In genomic region chr10:34200355-34200901, GRCh38 we compare ENCODE assay signal across 16 cellular contexts.
DNase-seq lines count a peak whose midpoint lies in the region; ATAC-seq and TF ChIP-seq lines count a peak whose summit lies in the region.
"Had no signal": no experiment of that assay in that cellular context is flagged by ENCODE, and none has a peak within 500 bp of the region (broad histone marks: within the 10 kb centered on the region; RNA-seq: fewer than 3 reads in every experiment).

No MANE protein-coding gene starts in this region.

- intact Hi-C loops in stomach (cut with DNase I; ENCODE audit: low total_unique reads): no loop called here

- TF ChIP-seq POLR2A in stomach (IDR thresholded peaks at IDR 0.05): no peak

- WGBS in stomach, 5 donors: 36 to 55% (median 48%) methylated on average over 3 to 4 of the region's 4 CpGs

- TF ChIP-seq CTCF in brain (conservative IDR thresholded peaks at IDR 0.05): no peak
- no peak for TF ChIP-seq CTCF in neural progenitor cell (IDR thresholded peaks at IDR 0.05)
- no peak for TF ChIP-seq CTCF in stomach (IDR thresholded peaks at IDR 0.05)

- no peak overlapping the region for H3K9ac ChIP-seq in neural progenitor cell
- H3K9ac ChIP-seq: parathyroid adenoma had no signal

- H3K27ac ChIP-seq in neural progenitor cell: no peak overlapping the region
- H3K27ac ChIP-seq in stomach: no peak overlapping the region
- H3K27ac ChIP-seq: A549, parathyroid adenoma, SK-N-MC had no signal

- no peaks in the 10 kb centered on the region for H4K20me1 ChIP-seq in neural progenitor cell (ENCODE audit: low read depth)

- H3K9me3 Mint-ChIP-seq in brain: no peaks in the 10 kb centered on the region
- peaks cover 4% of the 10 kb centered on the region for H3K9me3 Mint-ChIP-seq in neural progenitor cell
- H3K9me3 Mint-ChIP-seq: activated T-cell treated with anti-CD3 and anti-CD28 coated beads, Interleukin-2, amount 50 U/mL, for 4 hours; memory B cell had no signal

- no peaks in the 10 kb centered on the region for H3K79me2 ChIP-seq in neural progenitor cell (ENCODE audit: low read depth)
- H3K79me2 ChIP-seq: parathyroid adenoma had no signal

- H3K4me3 ChIP-seq in neural progenitor cell: no peak overlapping the region
- no peak overlapping the region for H3K4me3 ChIP-seq in stomach
- H3K4me3 ChIP-seq: A549, SK-N-MC had no signal

- H3K36me3 ChIP-seq in neural progenitor cell (no peaks in the 10 kb centered on the region), stomach (no peaks in the 10 kb centered on the region)

- H3K9me3 ChIP-seq in neural progenitor cell (ENCODE audit: low read depth) (no peaks in the 10 kb centered on the region), stomach (no peaks in the 10 kb centered on the region)
- H3K9me3 ChIP-seq: A549 had no signal

- H3K36me3 Mint-ChIP-seq in brain: peaks cover 4% of the 10 kb centered on the region
- H3K36me3 Mint-ChIP-seq in neural progenitor cell: peaks cover 17% of the 10 kb centered on the region
- H3K36me3 Mint-ChIP-seq: memory B cell had no signal

- no peak overlapping the region for H2AFZ ChIP-seq in neural progenitor cell (replicated peaks)
- H2AFZ ChIP-seq: parathyroid adenoma had no signal

- H3K27ac Mint-ChIP-seq in brain (peak overlapping the region; percentile 86 to 95 (median 91)), neural progenitor cell (peak overlapping the region; percentile 95)
- H3K27ac Mint-ChIP-seq: activated CD4-positive, alpha-beta T cell treated with anti-CD3 and anti-CD28 coated beads for 36 hours; memory B cell had no signal

- DNase-seq in NCI-H2171 treated with DMSO at 0.1 percent for 48 hours (lab: John Stamatoyannopoulos, UW) (peak; percentile 68), NCI-H2171 (lab: John Stamatoyannopoulos, UW) (no peak), NCI-H1436 (lab: John Stamatoyannopoulos, UW) (peak; percentile 51), neural progenitor cell (ENCODE audit: low spot score) (no peak), stomach (no peak), GM19238 (ENCODE audit: insufficient read length, low spot score) (no peak)
- DNase-seq: activated CD4-positive, alpha-beta T cell treated with anti-CD3 and anti-CD28 coated beads for 36 hours; activated T-cell treated with anti-CD3 and anti-CD28 coated beads, Interleukin-2, amount 50 U/mL, for 4 hours; Calu3; stimulated activated CD4-positive, alpha-beta T cell treated with anti-CD3 and anti-CD28 coated beads, Interleukin-15, amount 100 ng/mL, for 24 hours had no signal

- TF ChIP-seq EP300 in stomach (IDR thresholded peaks at IDR 0.05): no peak

- no peak for ATAC-seq in activated CD4-positive, CD25-positive, alpha-beta regulatory T cell treated with anti-CD3 and anti-CD28 coated beads, Interleukin-2, amount 50 U/mL, for 24 hours
- ATAC-seq: A549; activated CD4-positive, alpha-beta T cell treated with anti-CD3 and anti-CD28 coated beads for 36 hours; activated T-cell treated with anti-CD3 and anti-CD28 coated beads, Interleukin-2, amount 50 U/mL, for 4 hours had no signal

- H3K4me2 ChIP-seq in neural progenitor cell: no peak overlapping the region
- H3K4me2 ChIP-seq: A549 had no signal

- H3K4me1 Mint-ChIP-seq in brain (peaks cover 69% of the 10 kb centered on the region), neural progenitor cell (peaks cover 71% of the 10 kb centered on the region)
- H3K4me1 Mint-ChIP-seq: memory B cell had no signal

- H3K4me1 ChIP-seq in neural progenitor cell (peaks cover 21% of the 10 kb centered on the region), stomach (peaks cover 0 to 9% (median 4%) of the 10 kb centered on the region in 4 donors)
- H3K4me1 ChIP-seq: parathyroid adenoma had no signal

- peak overlapping the region in 3 of 5 experiments; percentile 29 to 65 (median 53) for H3K4me3 Mint-ChIP-seq in brain
- peak overlapping the region; percentile 24 for H3K4me3 Mint-ChIP-seq in neural progenitor cell
- H3K4me3 Mint-ChIP-seq: activated CD4-positive, alpha-beta T cell treated with anti-CD3 and anti-CD28 coated beads for 36 hours; activated T-cell treated with anti-CD3 and anti-CD28 coated beads, Interleukin-2, amount 50 U/mL, for 4 hours; memory B cell had no signal

- peaks cover 2% of the 10 kb centered on the region for H3K27me3 Mint-ChIP-seq in brain
- no peaks in the 10 kb centered on the region for H3K27me3 Mint-ChIP-seq in neural progenitor cell (ENCODE audit: insufficient read depth, low read depth)
- H3K27me3 Mint-ChIP-seq: activated CD4-positive, alpha-beta T cell treated with anti-CD3 and anti-CD28 coated beads for 36 hours had no signal

- H3K27me3 ChIP-seq in neural progenitor cell: no peaks in the 10 kb centered on the region
- H3K27me3 ChIP-seq in stomach: no peaks in the 10 kb centered on the region

- no peaks in the 10 kb centered on the region for H3F3A ChIP-seq in neural progenitor cell (ENCODE audit: low read depth)

Comparison
In these comparisons a context has a peak if more than half of its experiments do, and no peak if none do; other contexts are left out.
1. DNase-seq: peak in NCI-H2171 treated with DMSO at 0.1 percent for 48 hours (single experiment) and NCI-H1436 (single experiment); none in NCI-H2171 (single experiment), neural progenitor cell (single experiment), stomach (single experiment) and GM19238 (single experiment).